9 cellular contexts compared by ENCODE assay signal in genomic region chr1:116095027-116095426, GRCh38. TPM values are rescaled to one million over a fixed set of nuclear protein-coding genes. Genes with fewer than 3 reads are reported as not detected.
"Had no signal": no experiment of that assay in that cellular context is flagged by ENCODE, and none has a peak within 500 bp of the region (broad histone marks: within the 10 kb centered on the region; RNA-seq: fewer than 3 reads in every experiment).

No MANE protein-coding gene starts in this region.

- ATAC-seq: GM12878 had no signal

- FAIRE-seq: G401.6, GM12878, GM12891, GM12892, GM18507, GM19239 had no signal

- DNase-seq: GDM1, GF-D8 had no signal

- H3K4me3 ChIP-seq: GM12878 had no signal

RNA-seq across cellular contexts. Expression of gene MAB21L3, which starts 16.2 kb away (rescaled TPM):
- total RNA-seq: G401 had no signal
